1 cellular context compared by ENCODE assay signal in the genomic region with DNA sequence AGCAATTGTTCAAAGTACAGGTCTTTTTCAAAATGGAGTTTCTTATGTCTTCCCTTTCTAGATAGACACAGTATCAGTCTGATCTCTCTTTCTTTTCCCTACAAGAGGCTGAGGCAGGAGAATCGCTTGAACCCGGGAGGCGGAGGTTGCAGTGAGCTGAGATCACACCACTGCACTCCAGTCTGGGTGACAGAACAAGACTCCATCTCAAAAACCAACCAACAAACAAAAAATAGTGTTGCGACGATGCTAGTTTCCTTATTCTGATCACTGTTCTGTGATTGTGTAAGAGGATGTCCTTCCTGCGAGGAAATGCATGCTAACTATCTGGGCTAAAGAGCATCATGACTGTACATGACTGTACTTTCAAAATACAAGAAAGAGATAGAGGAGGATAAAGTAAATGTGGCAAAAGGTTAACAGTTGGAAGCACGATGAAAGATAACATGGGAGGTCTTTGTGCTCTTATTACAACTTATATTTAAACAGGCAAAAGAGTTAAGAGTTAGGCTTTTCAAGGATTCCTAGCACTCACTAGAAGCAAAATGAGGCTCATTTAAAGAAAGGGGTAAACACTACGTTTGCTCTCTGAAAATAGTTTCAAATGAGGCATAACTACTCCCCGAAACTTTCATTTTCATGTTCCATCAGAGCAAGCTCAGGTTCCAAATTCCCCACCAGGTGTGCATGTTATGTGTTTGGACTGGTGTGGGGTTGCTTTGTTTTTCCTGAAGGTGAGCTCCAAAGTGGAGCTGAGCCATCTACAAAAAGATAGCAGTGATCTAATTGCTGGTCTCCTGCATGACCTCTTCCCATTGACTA.
TF ChIP-seq lines count a peak whose summit lies in the region.

No MANE protein-coding gene starts in this region.

TF ChIP-seq in IMR-90, 13 proteins besides CTCF, POLR2A, EP300 and RAD21:
- no peak for TF ChIP-seq MAFK (IDR thresholded peaks at IDR 0.05; ENCODE audit: low read depth, low read length)
- TF ChIP-seq CEBPB (IDR thresholded peaks at IDR 0.05; ENCODE audit: low read depth, low read length) = peak; percentile 87
- peak; percentile 25; the same call in 1 of the 2 replicates for TF ChIP-seq NFE2L2 (IDR thresholded peaks at IDR 0.05; ENCODE audit: low read depth, low read length)
